19 cellular contexts compared by ENCODE assay signal in the genomic region with DNA sequence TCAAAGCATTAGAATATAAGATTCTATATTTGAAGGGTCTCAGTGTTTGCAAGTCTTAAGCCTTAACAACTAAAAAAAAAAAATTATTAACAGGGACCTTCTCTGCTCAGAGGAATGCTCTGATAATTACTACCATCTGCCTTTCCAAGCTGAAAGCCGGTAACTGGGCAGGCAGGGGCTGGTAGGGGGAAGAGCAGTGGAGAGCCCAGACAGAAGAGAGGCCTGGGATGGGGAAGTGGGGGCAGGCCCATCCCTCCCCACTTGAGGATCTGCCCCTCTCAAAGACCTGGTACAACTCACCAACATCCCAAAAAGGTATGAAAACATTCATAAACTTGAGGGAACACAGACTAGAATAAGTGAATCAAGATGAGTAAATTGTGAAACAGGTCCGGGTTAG.
DNase-seq lines count a peak whose midpoint lies in the region; ATAC-seq and TF ChIP-seq lines count a peak whose summit lies in the region.
"Had no signal": no experiment of that assay in that cellular context is flagged by ENCODE, and none has a peak within 500 bp of the region (broad histone marks: within the 10 kb centered on the region; RNA-seq: fewer than 3 reads in every experiment).

No MANE protein-coding gene starts in this region.

- intact Hi-C loops in colonic mucosa (cut with DNase I): no loop called here
- intact Hi-C loops in activated CD4-positive, alpha-beta T cell treated with anti-CD3 and anti-CD28 coated beads, Interleukin-2, amount 10 ng/mL, durations not matched to agents 24 days and 14 days (cut with micrococcal nuclease): no loop called here

- H3K27me3 ChIP-seq in adipocyte (replicated peaks; ENCODE audit: control insufficient read depth, insufficient read depth, low read length): no peaks in the 10 kb centered on the region
- no peaks in the 10 kb centered on the region for H3K27me3 ChIP-seq in colonic mucosa
- H3K27me3 ChIP-seq: BLaER1 treated with 17β-estradiol and CSF1 and Interleukin-3, amounts not matched to agents 10 nM and 100 nM had no signal

- no peak for TF ChIP-seq CTCF in nephron (IDR thresholded peaks at IDR 0.05; ENCODE audit: unreplicated experiment in 3 of 3)
- TF ChIP-seq CTCF in colonic mucosa (IDR thresholded peaks at IDR 0.05): no peak

- no peaks in the 10 kb centered on the region for H3K9me3 Mint-ChIP-seq in nephron
- no peaks in the 10 kb centered on the region for H3K9me3 Mint-ChIP-seq in activated CD4-positive, alpha-beta T cell treated with anti-CD3 and anti-CD28 coated beads, Interleukin-2, amount 10 ng/mL, durations not matched to agents 24 days and 14 days
- H3K9me3 Mint-ChIP-seq: CD8-positive, alpha-beta T cell; HFFc6 had no signal

- H3K9me3 ChIP-seq in adipocyte (ENCODE audit: control insufficient read depth, low read length): peaks cover 3% of the 10 kb centered on the region
- no peaks in the 10 kb centered on the region for H3K9me3 ChIP-seq in colonic mucosa
- H3K9me3 ChIP-seq: A549; BLaER1 treated with 17β-estradiol and CSF1 and Interleukin-3, amounts not matched to agents 10 nM and 100 nM had no signal

- H3K4me3 Mint-ChIP-seq in nephron: no peak overlapping the region
- H3K4me3 Mint-ChIP-seq in activated CD4-positive, alpha-beta T cell treated with anti-CD3 and anti-CD28 coated beads, Interleukin-2, amount 10 ng/mL, durations not matched to agents 24 days and 14 days: no peak overlapping the region
- H3K4me3 Mint-ChIP-seq: B cell; CD8-positive, alpha-beta T cell; HFFc6 had no signal

- H3K27me3 Mint-ChIP-seq in nephron (ENCODE audit: low read depth): no peaks in the 10 kb centered on the region
- peaks cover 2% of the 10 kb centered on the region for H3K27me3 Mint-ChIP-seq in activated CD4-positive, alpha-beta T cell treated with anti-CD3 and anti-CD28 coated beads, Interleukin-2, amount 10 ng/mL, durations not matched to agents 24 days and 14 days

- H3K27ac ChIP-seq in colonic mucosa: no peak overlapping the region
- H3K27ac ChIP-seq: 22Rv1; A549; BLaER1 treated with 17β-estradiol and CSF1 and Interleukin-3, amounts not matched to agents 10 nM and 100 nM had no signal

- ATAC-seq in HG03460 (IDR thresholded peaks at IDR 0.05; ENCODE audit: unreplicated experiment): no peak
- ATAC-seq: A549; CD8-positive, alpha-beta T cell; HCT116 had no signal

- H3K36me3 ChIP-seq in adipocyte (ENCODE audit: control insufficient read depth, insufficient read depth, low read length, severe bottlenecking) (no peaks in the 10 kb centered on the region), colonic mucosa (no peaks in the 10 kb centered on the region)
- H3K36me3 ChIP-seq: BLaER1 treated with 17β-estradiol and CSF1 and Interleukin-3, amounts not matched to agents 10 nM and 100 nM had no signal

- H3K27ac Mint-ChIP-seq in nephron: peak overlapping the region; percentile 23 to 58 (median 53)
- no peak overlapping the region for H3K27ac Mint-ChIP-seq in activated CD4-positive, alpha-beta T cell treated with anti-CD3 and anti-CD28 coated beads, Interleukin-2, amount 10 ng/mL, durations not matched to agents 24 days and 14 days
- H3K27ac Mint-ChIP-seq: B cell; CD8-positive, alpha-beta T cell; HFFc6 had no signal

- H3K4me3 ChIP-seq in adipocyte (ENCODE audit: low read length): no peak overlapping the region
- H3K4me3 ChIP-seq in colonic mucosa: no peak overlapping the region
- H3K4me3 ChIP-seq: A549; BLaER1 treated with 17β-estradiol and CSF1 and Interleukin-3, amounts not matched to agents 10 nM and 100 nM had no signal

- peak; percentile 18 for DNase-seq in DMS 273 (lab: John Stamatoyannopoulos, UW; ENCODE audit: unreplicated experiment)
- no peak for DNase-seq in DMS 273 treated with DMSO at 0.1 percent for 48 hours (lab: John Stamatoyannopoulos, UW)
- DNase-seq in adipocyte (ENCODE audit: low read depth): peak; percentile 35
- no peak for DNase-seq in colonic mucosa
- no peak for DNase-seq in activated CD4-positive, alpha-beta T cell treated with anti-CD3 and anti-CD28 coated beads, Interleukin-2, amount 10 ng/mL, durations not matched to agents 24 days and 14 days
- DNase-seq: Calu3; CD8-positive, alpha-beta T cell; GDM1; GOT3; H7; HFFc6; IMR-90 had no signal

- H3K4me1 Mint-ChIP-seq in nephron: peaks cover 24% of the 10 kb centered on the region
- no peaks in the 10 kb centered on the region for H3K4me1 Mint-ChIP-seq in activated CD4-positive, alpha-beta T cell treated with anti-CD3 and anti-CD28 coated beads, Interleukin-2, amount 10 ng/mL, durations not matched to agents 24 days and 14 days
- H3K4me1 Mint-ChIP-seq: B cell had no signal

- H3K4me1 ChIP-seq in adipocyte (ENCODE audit: control insufficient read depth, insufficient read depth, low read length): no peaks in the 10 kb centered on the region
- H3K4me1 ChIP-seq in colonic mucosa: no peaks in the 10 kb centered on the region
- H3K4me1 ChIP-seq: A549; BLaER1 treated with 17β-estradiol and CSF1 and Interleukin-3, amounts not matched to agents 10 nM and 100 nM had no signal

- no peak overlapping the region for H3K9ac ChIP-seq in adipocyte (ENCODE audit: low read length)
- H3K9ac ChIP-seq in colonic mucosa (ENCODE audit: low read depth in 2 of 2, low read length in 2 of 2): no peak overlapping the region
- H3K9ac ChIP-seq: BLaER1 treated with 17β-estradiol and CSF1 and Interleukin-3, amounts not matched to agents 10 nM and 100 nM had no signal

- H3K36me3 Mint-ChIP-seq in nephron (ENCODE audit: low read depth): no peaks in the 10 kb centered on the region
- no peaks in the 10 kb centered on the region for H3K36me3 Mint-ChIP-seq in activated CD4-positive, alpha-beta T cell treated with anti-CD3 and anti-CD28 coated beads, Interleukin-2, amount 10 ng/mL, durations not matched to agents 24 days and 14 days (ENCODE audit: low read depth)
- H3K36me3 Mint-ChIP-seq: CD8-positive, alpha-beta T cell had no signal

Comparison
In these comparisons a context has a peak if more than half of its experiments do, and no peak if none do; other contexts are left out.
1. DNase-seq: peak in DMS 273 (single experiment) and adipocyte (single experiment); none in DMS 273 treated with DMSO at 0.1 percent for 48 hours (single experiment), colonic mucosa (single experiment) and activated CD4-positive, alpha-beta T cell treated with anti-CD3 and anti-CD28 coated beads, Interleukin-2, amount 10 ng/mL, durations not matched to agents 24 days and 14 days (single experiment).